16 cellular contexts compared by ENCODE assay signal in the genomic region with DNA sequence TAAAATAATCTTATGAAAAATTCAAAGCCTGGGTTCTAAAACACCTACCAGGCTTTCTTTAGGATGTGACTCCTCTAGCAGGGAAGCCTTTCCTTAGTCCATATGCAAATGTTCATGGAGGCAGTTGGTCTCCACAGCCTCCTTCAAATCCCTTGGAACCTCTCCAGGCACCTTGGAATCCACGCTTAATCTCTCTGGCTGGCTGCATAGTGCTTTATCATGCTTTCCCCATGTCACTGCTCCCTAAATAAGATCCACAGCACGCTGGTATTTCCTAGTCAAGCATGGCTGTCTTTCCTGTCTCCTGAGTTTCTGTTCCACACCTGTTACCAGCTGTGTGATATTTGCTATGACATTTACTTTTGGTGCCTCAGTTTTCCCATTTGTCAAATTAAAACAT.
DNase-seq lines count a peak whose midpoint lies in the region; ATAC-seq lines count a peak whose summit lies in the region.
"Had no signal": no experiment of that assay in that cellular context is flagged by ENCODE, and none has a peak within 500 bp of the region (broad histone marks: within the 10 kb centered on the region; RNA-seq: fewer than 3 reads in every experiment).

No MANE protein-coding gene starts in this region.

- peak; percentile 51 for DNase-seq in DMS 273 (lab: John Stamatoyannopoulos, UW; ENCODE audit: unreplicated experiment)
- DNase-seq in DMS 273 treated with DMSO at 0.1 percent for 48 hours (lab: John Stamatoyannopoulos, UW) = no peak
- peak; percentile 92 for DNase-seq in NCI-H82 treated with DMSO at 0.1 percent for 48 hours (lab: John Stamatoyannopoulos, UW; ENCODE audit: unreplicated experiment)
- peak; percentile 61 for DNase-seq in myocyte (ENCODE audit: low read depth)
- DNase-seq in SIG-M5 treated with dmso at 0.1 percent for 504 hours (lab: John Stamatoyannopoulos, UW; ENCODE audit: unreplicated experiment) = no peak
- no peak for DNase-seq in UCSD-AML1 (lab: John Stamatoyannopoulos, UW; ENCODE audit: unreplicated experiment)
- DNase-seq in stimulated activated CD4-positive, alpha-beta T cell treated with anti-CD3 and anti-CD28 coated beads, Interleukin-2, amount 100 ng/mL, for 48 hours = no peak
- DNase-seq: Caco-2; CD4-positive, alpha-beta memory T cell; GDM1; NCI-H1105; NCI-H2029 treated with DMSO at 0.1 percent for 48 hours; NCI-H748 treated with DMSO at 0.1 percent for 48 hours; Peyer's patch had no signal

- no peak for ATAC-seq in HG03280 (IDR thresholded peaks at IDR 0.05; ENCODE audit: unreplicated experiment)
- ATAC-seq: GM23338 had no signal

Comparison
In these comparisons a context has a peak if more than half of its experiments do, and no peak if none do; other contexts are left out.
1. DNase-seq: peak in DMS 273 (single experiment), NCI-H82 treated with DMSO at 0.1 percent for 48 hours (single experiment) and myocyte (single experiment); none in DMS 273 treated with DMSO at 0.1 percent for 48 hours (single experiment), SIG-M5 treated with dmso at 0.1 percent for 504 hours (single experiment), UCSD-AML1 (single experiment) and stimulated activated CD4-positive, alpha-beta T cell treated with anti-CD3 and anti-CD28 coated beads, Interleukin-2, amount 100 ng/mL, for 48 hours (0 of 2).